ENCODE assay signal across 18 cellular contexts in genomic region chr6:158625881-158626305, GRCh38. TPM values are rescaled to one million over a fixed set of nuclear protein-coding genes. Genes with fewer than 3 reads are reported as not detected.
DNase-seq lines count a peak whose midpoint lies in the region; ATAC-seq and TF ChIP-seq lines count a peak whose summit lies in the region.
"Had no signal": no experiment of that assay in that cellular context is flagged by ENCODE, and none has a peak within 500 bp of the region (broad histone marks: within the 10 kb centered on the region; RNA-seq: fewer than 3 reads in every experiment).

No MANE protein-coding gene starts in this region.

- no peak overlapping the region for H3K4me3 ChIP-seq in CD4-positive, alpha-beta memory T cell (ENCODE audit: low read length in 2 of 2)
- H3K4me3 ChIP-seq in upper lobe of right lung: no peak overlapping the region
- H3K4me3 ChIP-seq: breast epithelium had no signal

- H3K27me3 Mint-ChIP-seq in CD14-positive monocyte (ENCODE audit: low read depth in 3 of 3): peaks cover 0 to 2% (median 0%) of the 10 kb centered on the region in 3 donors
- no peaks in the 10 kb centered on the region for H3K27me3 Mint-ChIP-seq in CD4-positive, alpha-beta memory T cell
- H3K27me3 Mint-ChIP-seq in activated naive CD8-positive, alpha-beta T cell treated with anti-CD3 and anti-CD28 coated beads for 36 hours: no peaks in the 10 kb centered on the region
- no peaks in the 10 kb centered on the region for H3K27me3 Mint-ChIP-seq in natural killer cell treated with Interleukin-12 subunit alpha and Interleukin-12 subunit beta and Interleukin-15 and Interleukin-18, amount 100 ng/mL, for 72 hours

- CTCF ChIA-PET in CD4-positive, alpha-beta memory T cell (lab: Charles Lee; ENCODE audit: partially characterized antibody): no interaction called here

- H3K27me3 ChIP-seq in CD4-positive, alpha-beta memory T cell (ENCODE audit: insufficient read depth, low read length): no peaks in the 10 kb centered on the region
- H3K27me3 ChIP-seq in upper lobe of right lung: no peaks in the 10 kb centered on the region
- H3K27me3 ChIP-seq: breast epithelium had no signal

- H3K27ac ChIP-seq in CD4-positive, alpha-beta memory T cell (ENCODE audit: low read depth, low read length): no peak overlapping the region
- no peak overlapping the region for H3K27ac ChIP-seq in upper lobe of right lung
- H3K27ac ChIP-seq: breast epithelium, parathyroid adenoma had no signal

- POLR2A ChIA-PET in CD4-positive, alpha-beta memory T cell (lab: Charles Lee; ENCODE audit: partially characterized antibody): no interaction called here

- H3K27ac Mint-ChIP-seq in CD14-positive monocyte: peak overlapping the region in 4 of 7 donors; percentile 7 to 32 (median 16)
- peak overlapping the region in 5 of 7 donors; percentile 24 to 93 (median 74) for H3K27ac Mint-ChIP-seq in CD4-positive, alpha-beta memory T cell
- peak overlapping the region; percentile 9 for H3K27ac Mint-ChIP-seq in activated naive CD8-positive, alpha-beta T cell treated with anti-CD3 and anti-CD28 coated beads for 36 hours
- peak overlapping the region; percentile 62 to 84 for H3K27ac Mint-ChIP-seq in natural killer cell treated with Interleukin-12 subunit alpha and Interleukin-12 subunit beta and Interleukin-15 and Interleukin-18, amount 100 ng/mL, for 72 hours

- H3K4me1 ChIP-seq in CD4-positive, alpha-beta memory T cell (ENCODE audit: insufficient read depth, low read length): no peaks in the 10 kb centered on the region
- peaks cover 3% of the 10 kb centered on the region for H3K4me1 ChIP-seq in upper lobe of right lung
- H3K4me1 ChIP-seq: breast epithelium had no signal

- H3K36me3 ChIP-seq in CD4-positive, alpha-beta memory T cell (ENCODE audit: insufficient read depth, low read length): peaks cover 65% of the 10 kb centered on the region
- peaks cover 56% of the 10 kb centered on the region for H3K36me3 ChIP-seq in upper lobe of right lung
- H3K36me3 ChIP-seq: breast epithelium had no signal

- no peak for TF ChIP-seq CTCF in CD14-positive monocyte (IDR thresholded peaks at IDR 0.05)
- no peak for TF ChIP-seq CTCF in upper lobe of right lung (IDR thresholded peaks at IDR 0.05)

- no peak for ATAC-seq in natural killer cell treated with Interleukin-12 subunit alpha and Interleukin-12 subunit beta and Interleukin-15 and Interleukin-18, amount 100 ng/mL, for 72 hours
- no peak for ATAC-seq in upper lobe of right lung
- ATAC-seq in GM21786 (IDR thresholded peaks at IDR 0.05; ENCODE audit: unreplicated experiment): no peak
- ATAC-seq: HCT116 had no signal

- no peaks in the 10 kb centered on the region for H3K9me3 Mint-ChIP-seq in CD14-positive monocyte
- no peaks in the 10 kb centered on the region for H3K9me3 Mint-ChIP-seq in CD4-positive, alpha-beta memory T cell
- no peaks in the 10 kb centered on the region for H3K9me3 Mint-ChIP-seq in activated naive CD8-positive, alpha-beta T cell treated with anti-CD3 and anti-CD28 coated beads for 36 hours
- H3K9me3 Mint-ChIP-seq in natural killer cell treated with Interleukin-12 subunit alpha and Interleukin-12 subunit beta and Interleukin-15 and Interleukin-18, amount 100 ng/mL, for 72 hours: no peaks in the 10 kb centered on the region

- H3K4me1 Mint-ChIP-seq in CD14-positive monocyte: no peaks in the 10 kb centered on the region
- H3K4me1 Mint-ChIP-seq in CD4-positive, alpha-beta memory T cell: peaks cover 3 to 16% (median 13%) of the 10 kb centered on the region in 4 donors
- peaks cover 16% of the 10 kb centered on the region for H3K4me1 Mint-ChIP-seq in activated naive CD8-positive, alpha-beta T cell treated with anti-CD3 and anti-CD28 coated beads for 36 hours
- peaks cover 43 to 49% of the 10 kb centered on the region in 2 donors for H3K4me1 Mint-ChIP-seq in natural killer cell treated with Interleukin-12 subunit alpha and Interleukin-12 subunit beta and Interleukin-15 and Interleukin-18, amount 100 ng/mL, for 72 hours (ENCODE audit: low read depth in 2 of 2)

- H3K36me3 Mint-ChIP-seq in CD14-positive monocyte: peaks cover 72 to 88% of the 10 kb centered on the region in 2 donors
- peaks cover 49 to 81% of the 10 kb centered on the region in 2 donors for H3K36me3 Mint-ChIP-seq in CD4-positive, alpha-beta memory T cell
- H3K36me3 Mint-ChIP-seq in activated naive CD8-positive, alpha-beta T cell treated with anti-CD3 and anti-CD28 coated beads for 36 hours: peaks cover 17% of the 10 kb centered on the region
- peaks cover 18% of the 10 kb centered on the region for H3K36me3 Mint-ChIP-seq in natural killer cell treated with Interleukin-12 subunit alpha and Interleukin-12 subunit beta and Interleukin-15 and Interleukin-18, amount 100 ng/mL, for 72 hours

- no peaks in the 10 kb centered on the region for H3K9me3 ChIP-seq in CD4-positive, alpha-beta memory T cell (ENCODE audit: control insufficient read depth in 1 of 2, low read length in 2 of 2)
- H3K9me3 ChIP-seq in upper lobe of right lung: no peaks in the 10 kb centered on the region
- H3K9me3 ChIP-seq: breast epithelium had no signal

- DNase-seq in CD14-positive monocyte (ENCODE audit: low spot score) (no peak), NCI-H345 treated with DMSO at 0.1 percent for 48 hours (lab: John Stamatoyannopoulos, UW; ENCODE audit: unreplicated experiment) (no peak), upper lobe of right lung (no peak), DMS 273 (lab: John Stamatoyannopoulos, UW; ENCODE audit: unreplicated experiment) (no peak)
- no peak for DNase-seq in CD4-positive, alpha-beta memory T cell
- no peak for DNase-seq in activated naive CD8-positive, alpha-beta T cell treated with anti-CD3 and anti-CD28 coated beads for 36 hours
- DNase-seq in natural killer cell treated with Interleukin-12 subunit alpha and Interleukin-12 subunit beta and Interleukin-15 and Interleukin-18, amount 100 ng/mL, for 72 hours (ENCODE audit: low spot score): no peak
- DNase-seq: Calu3; KG1; MV-4-11; NCI-H2029 treated with DMSO at 0.1 percent for 48 hours; NCI-H510A; stimulated activated CD4-positive, alpha-beta T cell treated with anti-CD3 and anti-CD28 coated beads, Interleukin-2, amount 100 ng/mL, for 24 hours; T-helper 1 cell had no signal

- H3K4me3 Mint-ChIP-seq in CD14-positive monocyte: no peak overlapping the region
- no peak overlapping the region for H3K4me3 Mint-ChIP-seq in CD4-positive, alpha-beta memory T cell
- no peak overlapping the region for H3K4me3 Mint-ChIP-seq in activated naive CD8-positive, alpha-beta T cell treated with anti-CD3 and anti-CD28 coated beads for 36 hours
- no peak overlapping the region for H3K4me3 Mint-ChIP-seq in natural killer cell treated with Interleukin-12 subunit alpha and Interleukin-12 subunit beta and Interleukin-15 and Interleukin-18, amount 100 ng/mL, for 72 hours

- intact Hi-C loops in CD14-positive monocyte (cut with micrococcal nuclease): no loop called here
- intact Hi-C loops in CD4-positive, alpha-beta memory T cell (cut with micrococcal nuclease): no loop called here
- intact Hi-C loops in upper lobe of right lung (cut with DNase I): no loop called here

RNA-seq across cellular contexts. Expression of gene DYNLT1, which starts 18.6 kb away (rescaled TPM):
- polyA plus RNA-seq in CD14-positive monocyte: 100 to 1,000 TPM; 286 to 287 TPM
- 10 to 100 TPM; 78.8 to 90.4 TPM for total RNA-seq in CD4-positive, alpha-beta memory T cell
- 100 to 1,000 TPM in 1 of 2 donors, 10 to 100 TPM in 1; 93.8 to 105 TPM for polyA plus RNA-seq in CD4-positive, alpha-beta memory T cell
- total RNA-seq in activated naive CD8-positive, alpha-beta T cell treated with anti-CD3 and anti-CD28 coated beads for 36 hours: 10 to 100 TPM; 70.9 to 74.2 TPM
- 100 to 1,000 TPM; 117 to 157 TPM for total RNA-seq in natural killer cell treated with Interleukin-12 subunit alpha and Interleukin-12 subunit beta and Interleukin-15 and Interleukin-18, amount 100 ng/mL, for 72 hours
- 104 TPM for total RNA-seq in upper lobe of right lung

RNA-seq across cellular contexts. Expression of gene SYTL3, which starts 24.0 kb away (rescaled TPM):
- polyA plus RNA-seq in CD14-positive monocyte: 10 to 100 TPM; 14.6 to 14.8 TPM
- 10 to 100 TPM; 22.2 to 24.3 TPM for total RNA-seq in CD4-positive, alpha-beta memory T cell
- polyA plus RNA-seq in CD4-positive, alpha-beta memory T cell: 10 to 100 TPM; 11.9 to 13.3 TPM
- 100 to 1,000 TPM in 1 of 2 experiments, 10 to 100 TPM in 1; 97.8 to 101 TPM for total RNA-seq in activated naive CD8-positive, alpha-beta T cell treated with anti-CD3 and anti-CD28 coated beads for 36 hours
- 100 to 1,000 TPM; 199 to 246 TPM for total RNA-seq in natural killer cell treated with Interleukin-12 subunit alpha and Interleukin-12 subunit beta and Interleukin-15 and Interleukin-18, amount 100 ng/mL, for 72 hours
- total RNA-seq in upper lobe of right lung: 8.7 TPM

Comparison
In these comparisons a context has a peak if more than half of its experiments do, and no peak if none do; other contexts are left out.
1. H3K27ac Mint-ChIP-seq: peak in every context shown above with its lines; median percentile 74 in CD4-positive, alpha-beta memory T cell; 73 in natural killer cell treated with Interleukin-12 subunit alpha and Interleukin-12 subunit beta and Interleukin-15 and Interleukin-18, amount 100 ng/mL, for 72 hours; 16 in CD14-positive monocyte; 9 in activated naive CD8-positive, alpha-beta T cell treated with anti-CD3 and anti-CD28 coated beads for 36 hours.